ENCODE assay signal across 28 cellular contexts in genomic region chr6:123467437-123467836, GRCh38.
"Had no signal": no experiment of that assay in that cellular context is flagged by ENCODE, and none has a peak within 500 bp of the region (broad histone marks: within the 10 kb centered on the region; RNA-seq: fewer than 3 reads in every experiment).

No MANE protein-coding gene starts in this region.

- ATAC-seq: effector memory CD8-positive, alpha-beta T cell; left lobe of liver; mucosa of descending colon; natural killer cell treated with Interleukin-12 subunit alpha and Interleukin-12 subunit beta and Interleukin-15 and Interleukin-18, amount 100 ng/mL, for 72 hours; stimulated activated naive B cell treated with anti-CD40 and anti-IgM and Interleukin-4, amounts not matched to agents 10 μg/mL and 1 μg/mL and 100 μg/mL, for 72 hours; T-helper 17 cell; upper lobe of right lung had no signal

- H3K27me3 ChIP-seq: ascending aorta, brain microvascular endothelial cell, heart right ventricle, sigmoid colon, suprapubic skin, tibial artery, upper lobe of right lung had no signal

- H3K27ac ChIP-seq: ascending aorta, brain microvascular endothelial cell, heart right ventricle, sigmoid colon, suprapubic skin, tibial artery, upper lobe of right lung had no signal

- DNase-seq: activated CD4-positive, alpha-beta memory T cell treated with anti-CD3 and anti-CD28 coated beads for 36 hours; activated CD4-positive, alpha-beta T cell treated with anti-CD3 and anti-CD28 coated beads, Interleukin-2, amount 10 ng/mL, durations not matched to agents 24 days and 14 days; activated CD4-positive, CD25-positive, alpha-beta regulatory T cell treated with anti-CD3 and anti-CD28 coated beads, Interleukin-2, amount 50 U/mL, for 72 hours; activated CD8-positive, alpha-beta memory T cell treated with anti-CD3 and anti-CD28 coated beads, Interleukin-2, amount 50 U/mL, for 4 hours; activated gamma-delta T cell; activated naive CD4-positive, alpha-beta T cell treated with anti-CD3 and anti-CD28 coated beads, Interleukin-2, amount 10 ng/mL, durations not matched to agents 7 days and 5 days; activated naive CD8-positive, alpha-beta T cell treated with anti-CD3 and anti-CD28 coated beads, Interleukin-2, amount 10 ng/mL, durations not matched to agents 7 days and 5 days; activated T-cell treated with anti-CD3 and anti-CD28 coated beads, Interleukin-2, amount 50 U/mL, for 1 hour; brain microvascular endothelial cell; caudate nucleus; cortex of kidney; effector memory CD8-positive, alpha-beta T cell; heart right ventricle; mucosa of descending colon; retina; sigmoid colon; stimulated activated CD4-positive, alpha-beta T cell treated with anti-CD3 and anti-CD28 coated beads, Interleukin-15, amount 100 ng/mL, for 24 hours; stimulated activated CD4-positive, alpha-beta T cell treated with anti-CD3 and anti-CD28 coated beads, Interleukin-2, amount 100 ng/mL, for 24 hours; stimulated activated naive B cell treated with anti-CD40 and anti-IgM and Interleukin-4, amounts not matched to agents 10 μg/mL and 1 μg/mL and 100 μg/mL, for 72 hours; T-helper 17 cell; T1000; tibial artery; upper lobe of right lung had no signal

- H3K36me3 ChIP-seq: ascending aorta, brain microvascular endothelial cell, sigmoid colon, suprapubic skin, tibial artery, upper lobe of right lung had no signal

- H3K4me1 ChIP-seq: ascending aorta, sigmoid colon, suprapubic skin, tibial artery, upper lobe of right lung had no signal

- H3K9me3 ChIP-seq: ascending aorta, heart right ventricle, mucosa of descending colon, sigmoid colon, suprapubic skin, tibial artery, upper lobe of right lung had no signal

- H3K4me3 ChIP-seq: ascending aorta, heart right ventricle, lung, mucosa of descending colon, sigmoid colon, suprapubic skin, tibial artery, upper lobe of right lung had no signal
